In genomic region chr4:54091637-54092404, GRCh38 we compare ENCODE assay signal across 8 cellular contexts. TPM values are rescaled to one million over a fixed set of nuclear protein-coding genes. Genes with fewer than 3 reads are reported as not detected.
DNase-seq lines count a peak whose midpoint lies in the region; ATAC-seq and TF ChIP-seq lines count a peak whose summit lies in the region.

No MANE protein-coding gene starts in this region.

- no peaks in the 10 kb centered on the region for H3K79me2 ChIP-seq in PC-9 (ENCODE audit: low read depth)

- H3K27ac Mint-ChIP-seq in CD14-positive monocyte (peak overlapping the region in 2 of 7 donors; percentile 58 to 64), neural crest cell (ENCODE audit: unreplicated experiment) (no peak overlapping the region)

- H3K27me3 Mint-ChIP-seq in CD14-positive monocyte (ENCODE audit: low read depth in 3 of 3) = peaks cover 74 to 80% (median 79%) of the 10 kb centered on the region in 3 donors
- H3K27me3 Mint-ChIP-seq in neural crest cell (ENCODE audit: low read depth) = peaks cover 96% of the 10 kb centered on the region

- H3K36me3 Mint-ChIP-seq in CD14-positive monocyte = peaks cover 0 to 16% of the 10 kb centered on the region in 2 donors
- no peaks in the 10 kb centered on the region for H3K36me3 Mint-ChIP-seq in neural crest cell (ENCODE audit: low read depth)

- H3F3A ChIP-seq in PC-9 (ENCODE audit: insufficient read depth, low read depth) = no peaks in the 10 kb centered on the region

- H3K27me3 ChIP-seq in PC-9 (ENCODE audit: insufficient read depth, low read depth) (no peaks in the 10 kb centered on the region), stomach (peaks cover 19 to 65% (median 52%) of the 10 kb centered on the region in 3 donors)

- ATAC-seq in GM19395 (IDR thresholded peaks at IDR 0.05; ENCODE audit: unreplicated experiment) = peak; percentile 75

- DNase-seq in CD14-positive monocyte (ENCODE audit: low spot score) = peak; percentile 55
- peak; percentile 71 for DNase-seq in HS-27A (ENCODE audit: low read depth)
- DNase-seq in PC-9 = peak in 1 of 2 experiments; percentile 44
- DNase-seq in activated T-helper 9 cell treated with anti-CD3 and anti-CD28 coated beads, Interleukin-2, amount 50 U/mL, for 16 hours (ENCODE audit: low read depth) = peak; percentile 68
- peak; percentile 78 for DNase-seq in fibroblast of villous mesenchyme (ENCODE audit: low read depth)
- no peak for DNase-seq in neural crest cell (ENCODE audit: low read depth, low spot score)
- DNase-seq in stomach = peak; percentile 73

- no TSS peak for BruUV-seq in PC-9 (replicated peaks; lab: Mats Ljungman, UMichigan)

- POLR2A ChIA-PET in PC-9 (lab: Charles Lee; ENCODE audit: unreplicated experiment) = no interaction called here

- peak overlapping the region; percentile 93 for H3K4me2 ChIP-seq in PC-9

- H3K9me3 ChIP-seq in PC-9 (ENCODE audit: insufficient read depth, low read depth) (no peaks in the 10 kb centered on the region), stomach (no peaks in the 10 kb centered on the region)

- TF ChIP-seq POLR2A in stomach (IDR thresholded peaks at IDR 0.05) = no peak

- no peaks in the 10 kb centered on the region for H4K20me1 ChIP-seq in PC-9 (ENCODE audit: insufficient read depth)

- peak overlapping the region; percentile 79 for H2AFZ ChIP-seq in PC-9

- no peak overlapping the region for H3K27ac ChIP-seq in PC-9
- no peak overlapping the region for H3K27ac ChIP-seq in stomach

- intact Hi-C loops in CD14-positive monocyte (cut with micrococcal nuclease) (no loop called here), PC-9 (cut with micrococcal nuclease; ENCODE audit: unreplicated experiment) (loop anchor here (10.0 kb wide), 1 partner anchor 123 kb away; no protein-coding TSS in a partner anchor), stomach (cut with DNase I; ENCODE audit: low total_unique reads) (no loop called here)

- no peak for TF ChIP-seq EP300 in stomach (IDR thresholded peaks at IDR 0.05)

- WGBS in stomach, 5 donors = 1 to 2% (median 2%) methylated on average over 48 of the region's 48 CpGs

- H3K4me1 Mint-ChIP-seq in CD14-positive monocyte = peaks cover 30% of the 10 kb centered on the region
- peaks cover 34% of the 10 kb centered on the region for H3K4me1 Mint-ChIP-seq in neural crest cell

- H3K9me3 Mint-ChIP-seq in CD14-positive monocyte (peaks cover 0 to 20% (median 5%) of the 10 kb centered on the region in 7 donors), neural crest cell (no peaks in the 10 kb centered on the region)

- H3K4me1 ChIP-seq in PC-9 (replicated peaks; ENCODE audit: insufficient read depth) (peaks cover 3% of the 10 kb centered on the region; the same call in 1 of the 2 replicates), stomach (peaks cover 18 to 36% (median 27%) of the 10 kb centered on the region in 4 donors)

- peak overlapping the region; percentile 93 to 100 for H3K4me3 Mint-ChIP-seq in CD14-positive monocyte
- H3K4me3 Mint-ChIP-seq in neural crest cell = peak overlapping the region; percentile 74

- CTCF ChIA-PET in PC-9 (lab: Charles Lee) = no interaction called here

- H3K4me3 ChIP-seq in PC-9 = peak overlapping the region; percentile 69
- peak overlapping the region; percentile 63 for H3K4me3 ChIP-seq in fibroblast of villous mesenchyme (ENCODE audit: low read depth, low read length)
- peak overlapping the region; percentile 43 to 60 (median 48) for H3K4me3 ChIP-seq in stomach

- TF ChIP-seq CTCF in CD14-positive monocyte (IDR thresholded peaks at IDR 0.05) (no peak), PC-9 (conservative IDR thresholded peaks at IDR 0.05) (no peak), fibroblast of villous mesenchyme (IDR thresholded peaks at IDR 0.05; ENCODE audit: insufficient read depth, low read depth, low read length) (no peak), neural crest cell (conservative IDR thresholded peaks at IDR 0.05) (no peak), stomach (IDR thresholded peaks at IDR 0.05) (no peak)

- H3K36me3 ChIP-seq in PC-9 (ENCODE audit: low read depth) (no peaks in the 10 kb centered on the region), stomach (no peaks in the 10 kb centered on the region)

- H3K9me2 ChIP-seq in PC-9 (ENCODE audit: insufficient read depth) = no peaks in the 10 kb centered on the region

RNA-seq across cellular contexts. Expression of gene GSX2, which starts 8.1 kb away (rescaled TPM):
- polyA plus RNA-seq in CD14-positive monocyte (not detected), stomach (not detected)
- total RNA-seq in PC-9 (2021) (not detected in 2 replicates), fibroblast of villous mesenchyme (under 0.01 TPM in 1 of 2 replicates, not detected in the other), neural crest cell (not detected in 2 replicates), stomach (not detected)

RNA-seq across cellular contexts. Expression of gene CHIC2, which starts 27.4 kb away (rescaled TPM):
- 10 to 100 TPM; 73.4 to 83.3 TPM for polyA plus RNA-seq in CD14-positive monocyte
- total RNA-seq in PC-9 (2021) = 8.7 and 12.1 TPM in 2 replicates
- total RNA-seq in fibroblast of villous mesenchyme = 59.3 and 74.3 TPM in 2 replicates
- 9.5 and 10.4 TPM in 2 replicates for total RNA-seq in neural crest cell
- 100 to 1,000 TPM in 1 of 5 donors, 10 to 100 TPM in 4; 15.8 to 128 (median 31.3) TPM for total RNA-seq in stomach
- 10 to 100 TPM in 2 of 3 donors, 1 to 10 TPM in 1; 9.8 to 29.3 (median 17.1) TPM for polyA plus RNA-seq in stomach
